ENCODE assay signal across 9 cellular contexts in the genomic region with DNA sequence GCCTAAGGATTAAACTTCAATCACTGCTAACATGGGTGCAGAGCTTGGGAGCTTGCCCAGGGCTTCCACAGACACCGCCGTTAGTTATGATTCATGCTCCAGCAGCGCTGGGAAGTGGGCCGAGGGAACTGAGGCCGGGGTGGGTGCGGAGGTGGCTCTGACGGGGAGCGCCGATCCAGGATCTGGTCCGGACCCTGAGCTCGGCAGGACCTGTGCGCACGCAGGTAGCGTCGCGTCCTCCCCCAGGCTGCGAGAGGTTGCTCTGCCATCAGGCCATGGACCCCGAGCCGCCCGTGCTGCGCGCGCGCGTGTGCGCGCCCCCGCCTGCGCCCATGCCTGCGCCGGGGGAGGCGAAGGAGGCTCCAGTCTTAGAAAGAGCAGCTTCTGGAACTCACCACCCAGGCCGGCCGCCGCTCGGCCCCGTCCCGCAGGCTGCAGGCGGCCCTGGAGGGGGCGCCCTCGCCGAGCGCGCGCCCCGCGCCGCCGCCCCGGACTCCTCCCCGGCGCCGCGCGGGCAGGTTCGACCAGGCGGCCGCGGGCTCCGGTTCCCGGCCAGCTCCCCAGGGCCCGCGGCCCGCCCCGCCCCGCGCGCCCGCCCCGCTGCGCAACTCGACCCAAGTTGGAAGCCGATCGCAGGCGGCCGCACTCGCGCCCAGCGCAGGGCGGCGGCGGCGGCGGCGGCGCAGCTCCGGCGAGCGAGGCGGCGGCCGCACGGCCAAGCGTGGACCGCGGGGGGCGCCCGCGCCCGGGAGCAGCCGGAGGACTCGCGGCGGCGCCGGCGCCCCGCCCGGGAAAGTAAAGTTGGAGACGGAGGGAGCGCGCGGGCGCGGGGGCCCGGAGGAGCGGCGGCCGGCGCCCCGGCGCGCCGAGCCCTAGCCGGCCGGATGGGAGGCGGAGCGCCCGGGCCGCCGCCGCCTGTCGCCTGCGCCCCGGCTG. TPM values are rescaled to one million over a fixed set of nuclear protein-coding genes. Genes with fewer than 3 reads are reported as not detected.
DNase-seq lines count a peak whose midpoint lies in the region; ATAC-seq and TF ChIP-seq lines count a peak whose summit lies in the region.
"Had no signal": no experiment of that assay in that cellular context is flagged by ENCODE, and none has a peak within 500 bp of the region (broad histone marks: within the 10 kb centered on the region; RNA-seq: fewer than 3 reads in every experiment).

No MANE protein-coding gene starts in this region.

- TF ChIP-seq POLR2A in sigmoid colon (IDR thresholded peaks at IDR 0.05): no peak

- H3K4me2 ChIP-seq in PC-9: no peak overlapping the region

- H2AFZ ChIP-seq in PC-9: no peak overlapping the region

- TF ChIP-seq EP300 in sigmoid colon (IDR thresholded peaks at IDR 0.05): no peak

- H3K27me3 Mint-ChIP-seq in activated CD8-positive, alpha-beta T cell treated with anti-CD3 and anti-CD28 coated beads for 36 hours: peaks cover 19% of the 10 kb centered on the region

- no peaks in the 10 kb centered on the region for H3K79me2 ChIP-seq in PC-9 (ENCODE audit: low read depth)

- DNase-seq in stimulated activated CD4-positive, alpha-beta T cell treated with anti-CD3 and anti-CD28 coated beads, Interleukin-15, amount 100 ng/mL, for 24 hours: peak; percentile 37
- no peak for DNase-seq in stimulated activated CD4-positive, alpha-beta T cell treated with anti-CD3 and anti-CD28 coated beads, Interleukin-4, amount 100 ng/mL, for 24 hours
- peak; percentile 17 for DNase-seq in activated CD8-positive, alpha-beta T cell treated with anti-CD3 and anti-CD28 coated beads for 36 hours
- peak; percentile 20 to 31 for DNase-seq in heart right ventricle
- no peak for DNase-seq in sigmoid colon
- no peak for DNase-seq in PC-9

- peaks cover 9% of the 10 kb centered on the region for H3K4me1 Mint-ChIP-seq in activated CD8-positive, alpha-beta T cell treated with anti-CD3 and anti-CD28 coated beads for 36 hours (ENCODE audit: low read depth)

- CTCF ChIA-PET in activated CD8-positive, alpha-beta T cell treated with anti-CD3 and anti-CD28 coated beads for 36 hours (lab: Charles Lee): interaction anchor here (1.3 to 2.7 kb wide), 3 partner anchors 14 to 115 kb away, joined by 3 to 9 read pairs (median 3); no protein-coding TSS in a partner anchor
- CTCF ChIA-PET in PC-9 (lab: Charles Lee): no interaction called here

- H3K4me1 ChIP-seq in heart right ventricle: peaks cover 0 to 11% (median 5%) of the 10 kb centered on the region in 9 donors
- peaks cover 0 to 15% (median 13%) of the 10 kb centered on the region in 4 donors for H3K4me1 ChIP-seq in sigmoid colon
- H3K4me1 ChIP-seq in PC-9 (replicated peaks; ENCODE audit: insufficient read depth): no peaks in the 10 kb centered on the region

- no peak overlapping the region for H3K4me3 Mint-ChIP-seq in activated CD8-positive, alpha-beta T cell treated with anti-CD3 and anti-CD28 coated beads for 36 hours

- no peaks in the 10 kb centered on the region for H3K36me3 Mint-ChIP-seq in activated CD8-positive, alpha-beta T cell treated with anti-CD3 and anti-CD28 coated beads for 36 hours (ENCODE audit: low read depth)

- H3K4me3 ChIP-seq in heart right ventricle (peak overlapping the region; percentile 10 to 53 (median 44)), sigmoid colon (peak overlapping the region in 3 of 4 donors; percentile 29 to 45 (median 43)), PC-9 (no peak overlapping the region)

- ATAC-seq in activated CD8-positive, alpha-beta T cell treated with anti-CD3 and anti-CD28 coated beads for 36 hours: peak; percentile 60
- ATAC-seq in heart right ventricle (peak; percentile 30 to 68 (median 54)), GM18511 (IDR thresholded peaks at IDR 0.05; ENCODE audit: unreplicated experiment) (no peak), HG02798 (IDR thresholded peaks at IDR 0.05; ENCODE audit: poor library complexity, unreplicated experiment) (no peak)

- H3K36me3 ChIP-seq in heart right ventricle: no peaks in the 10 kb centered on the region
- no peaks in the 10 kb centered on the region for H3K36me3 ChIP-seq in sigmoid colon
- no peaks in the 10 kb centered on the region for H3K36me3 ChIP-seq in PC-9 (ENCODE audit: low read depth)

- no peaks in the 10 kb centered on the region for H3K9me3 Mint-ChIP-seq in activated CD8-positive, alpha-beta T cell treated with anti-CD3 and anti-CD28 coated beads for 36 hours
- H3K9me3 Mint-ChIP-seq: activated naive CD4-positive, alpha-beta T cell treated with anti-CD3 and anti-CD28 coated beads, Interleukin-2, amount 50 U/mL, for 72 hours had no signal

- BruUV-seq in PC-9 (replicated peaks; lab: Mats Ljungman, UMichigan): no TSS peak

- no peaks in the 10 kb centered on the region for H3F3A ChIP-seq in PC-9 (ENCODE audit: insufficient read depth, low read depth)

- H3K27ac Mint-ChIP-seq in activated CD8-positive, alpha-beta T cell treated with anti-CD3 and anti-CD28 coated beads for 36 hours: no peak overlapping the region
- H3K27ac Mint-ChIP-seq: activated naive CD4-positive, alpha-beta T cell treated with anti-CD3 and anti-CD28 coated beads, Interleukin-2, amount 50 U/mL, for 72 hours had no signal

- TF ChIP-seq CTCF in activated CD8-positive, alpha-beta T cell treated with anti-CD3 and anti-CD28 coated beads for 36 hours (IDR thresholded peaks at IDR 0.05): no peak
- TF ChIP-seq CTCF in heart right ventricle (IDR thresholded peaks at IDR 0.05) (peak in 6 of 9 donors; percentile 7 to 45 (median 24)), sigmoid colon (IDR thresholded peaks at IDR 0.05) (no peak), PC-9 (conservative IDR thresholded peaks at IDR 0.05) (no peak)

- H3K27me3 ChIP-seq in heart right ventricle (peaks cover 0 to 62% (median 49%) of the 10 kb centered on the region in 7 donors), sigmoid colon (peaks cover 25 to 53% (median 39%) of the 10 kb centered on the region in 3 donors), PC-9 (ENCODE audit: insufficient read depth, low read depth) (peaks cover 8% of the 10 kb centered on the region)

- no peaks in the 10 kb centered on the region for H4K20me1 ChIP-seq in PC-9 (ENCODE audit: insufficient read depth)

- WGBS in heart right ventricle, 2 donors: 1 to 2% methylated on average over 74 to 132 of the region's 135 CpGs
- WGBS in sigmoid colon, 2 donors: 1 to 2% methylated on average over 135 of the region's 135 CpGs

- peak overlapping the region in 6 of 10 donors; percentile 15 to 48 (median 36) for H3K27ac ChIP-seq in heart right ventricle
- no peak overlapping the region for H3K27ac ChIP-seq in sigmoid colon
- H3K27ac ChIP-seq in PC-9: no peak overlapping the region

- no peaks in the 10 kb centered on the region for H3K9me3 ChIP-seq in heart right ventricle
- no peaks in the 10 kb centered on the region for H3K9me3 ChIP-seq in sigmoid colon
- no peaks in the 10 kb centered on the region for H3K9me3 ChIP-seq in PC-9 (ENCODE audit: insufficient read depth, low read depth)

- H3K9me2 ChIP-seq in PC-9 (ENCODE audit: insufficient read depth): no peaks in the 10 kb centered on the region

- POLR2A ChIA-PET in activated CD8-positive, alpha-beta T cell treated with anti-CD3 and anti-CD28 coated beads for 36 hours (lab: Charles Lee): no interaction called here
- POLR2A ChIA-PET in PC-9 (lab: Charles Lee; ENCODE audit: unreplicated experiment): no interaction called here

- intact Hi-C loops in activated CD8-positive, alpha-beta T cell treated with anti-CD3 and anti-CD28 coated beads for 36 hours (cut with micrococcal nuclease): loop anchor here (5.0 kb wide), 1 partner anchor 117 kb away; no protein-coding TSS in a partner anchor
- intact Hi-C loops in heart right ventricle (cut with DNase I): loop anchor here in 3 of 10 donors (5.0 to 10.0 kb wide), 3 partner anchors 109 to 481 kb away; no protein-coding TSS in a partner anchor
- intact Hi-C loops in sigmoid colon (cut with DNase I): no loop called here
- intact Hi-C loops in PC-9 (cut with micrococcal nuclease; ENCODE audit: unreplicated experiment): no loop called here

RNA-seq across cellular contexts. Expression of a gene that starts 0.6 kb away (rescaled TPM):
- total RNA-seq in activated CD8-positive, alpha-beta T cell treated with anti-CD3 and anti-CD28 coated beads for 36 hours: under 1 TPM in 1 of 2 experiments, not detected in 1; 0.27 TPM
- total RNA-seq in heart right ventricle: 1 to 10 TPM; 2.8 to 8.8 (median 5.1) TPM
- 1 to 10 TPM; 5.9 to 7.3 TPM for polyA plus RNA-seq in heart right ventricle
- total RNA-seq in sigmoid colon: 1 to 10 TPM in 2 of 4 donors, under 1 TPM in 2; 0.33 to 5.2 (median 1.2) TPM
- 1 to 10 TPM in 1 of 3 donors, not detected in 2; 1.2 TPM for polyA plus RNA-seq in sigmoid colon
- not detected in 2 replicates for total RNA-seq in PC-9 (2021)

Comparison
In these comparisons a context has a peak if more than half of its experiments do, and no peak if none do; other contexts are left out.
1. DNase-seq: peak in stimulated activated CD4-positive, alpha-beta T cell treated with anti-CD3 and anti-CD28 coated beads, Interleukin-15, amount 100 ng/mL, for 24 hours (single experiment), activated CD8-positive, alpha-beta T cell treated with anti-CD3 and anti-CD28 coated beads for 36 hours (single experiment) and heart right ventricle (2 of 2); none in stimulated activated CD4-positive, alpha-beta T cell treated with anti-CD3 and anti-CD28 coated beads, Interleukin-4, amount 100 ng/mL, for 24 hours (single experiment), sigmoid colon (single experiment) and PC-9 (0 of 2).
2. ATAC-seq: peak in activated CD8-positive, alpha-beta T cell treated with anti-CD3 and anti-CD28 coated beads for 36 hours (single experiment) and heart right ventricle (8 of 8); none in GM18511 (single experiment) and HG02798 (single experiment).
3. CTCF ChIP-seq: peak in heart right ventricle (6 of 9); none in activated CD8-positive, alpha-beta T cell treated with anti-CD3 and anti-CD28 coated beads for 36 hours (single experiment), sigmoid colon (0 of 4) and PC-9 (single experiment).
4. H3K27ac ChIP-seq: peak in heart right ventricle (6 of 10); none in sigmoid colon (0 of 4) and PC-9 (single experiment).